In genomic region chr5:5711112-5711511, GRCh38 we compare ENCODE assay signal across 14 cellular contexts.
"Had no signal": no experiment of that assay in that cellular context is flagged by ENCODE, and none has a peak within 500 bp of the region (broad histone marks: within the 10 kb centered on the region; RNA-seq: fewer than 3 reads in every experiment).

No MANE protein-coding gene starts in this region.

- H3K4me1 ChIP-seq: prostate gland had no signal

- DNase-seq: activated CD4-positive, alpha-beta T cell treated with anti-CD3 and anti-CD28 coated beads, Interleukin-2, amount 10 ng/mL, durations not matched to agents 7 days and 5 days; activated CD8-positive, alpha-beta memory T cell treated with anti-CD3 and anti-CD28 coated beads, Interleukin-2, amount 50 U/mL, for 48 hours; activated gamma-delta T cell treated with Interleukin-2 at 50 U/mL for 16 hours; activated naive CD8-positive, alpha-beta T cell treated with anti-CD3 and anti-CD28 coated beads for 36 hours; brain microvascular endothelial cell; foreskin fibroblast; kidney glomerular epithelial cell; mesendoderm; stimulated activated CD4-positive, alpha-beta T cell treated with anti-CD3 and anti-CD28 coated beads, Interleukin-15, amount 100 ng/mL, for 24 hours; stimulated activated CD4-positive, alpha-beta T cell treated with anti-CD3 and anti-CD28 coated beads, Interleukin-4, amount 100 ng/mL, for 1 hour; stimulated activated naive CD4-positive, alpha-beta T cell; trophoblast cell had no signal

- H3K9me3 ChIP-seq: prostate gland had no signal

- H3K4me3 ChIP-seq: prostate gland, skin epidermis had no signal

- H3K27me3 ChIP-seq: brain microvascular endothelial cell had no signal

- H3K36me3 ChIP-seq: brain microvascular endothelial cell, prostate gland had no signal

- H3K27ac ChIP-seq: brain microvascular endothelial cell, prostate gland had no signal
